In the genomic region with DNA sequence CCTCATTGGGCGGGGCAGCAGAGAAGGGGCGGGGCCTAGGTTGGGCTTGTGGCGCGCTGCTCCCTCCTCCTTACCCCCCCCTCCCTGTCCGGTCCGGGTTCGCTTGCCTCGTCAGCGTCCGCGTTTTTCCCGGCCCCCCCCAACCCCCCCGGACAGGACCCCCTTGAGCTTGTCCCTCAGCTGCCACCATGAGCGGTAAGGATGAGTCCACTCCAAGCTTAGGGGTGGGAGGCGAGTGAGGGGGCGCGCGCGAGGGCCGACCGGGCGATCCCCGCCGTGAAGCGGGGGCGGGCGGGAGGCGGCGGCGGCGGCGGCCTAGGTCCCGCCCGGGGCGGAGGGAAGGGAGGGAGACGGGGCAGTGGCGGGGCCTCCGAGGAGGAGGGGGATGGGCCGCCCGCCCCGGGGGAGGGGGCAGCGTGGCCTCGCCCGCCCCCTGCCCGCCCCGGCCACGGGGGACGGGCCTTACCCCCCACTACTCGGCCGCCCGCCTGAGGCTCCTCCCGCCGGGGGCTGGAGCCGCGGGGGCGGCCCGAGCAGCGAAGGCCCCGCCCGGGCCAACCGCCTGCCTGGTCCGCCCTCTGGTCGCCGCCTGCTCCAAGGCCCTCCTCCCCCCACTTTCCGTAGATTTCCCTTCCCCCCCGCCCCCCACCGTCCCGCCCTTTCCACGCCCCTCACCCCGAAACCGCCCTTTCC, we compare ENCODE assay signal across 8 cellular contexts. TPM values are rescaled to one million over a fixed set of nuclear protein-coding genes. Genes with fewer than 3 reads are reported as not detected.
DNase-seq lines count a peak whose midpoint lies in the region; ATAC-seq, FAIRE-seq and TF ChIP-seq lines count a peak whose summit lies in the region.

Gene SP1 (plus strand): TSS at position 73 of the 693 bp plus-strand sequence. CDS start 116 bp downstream, at position 189.

- no peak for TF ChIP-seq CTCF in uterus (IDR thresholded peaks at IDR 0.05)

- ATAC-seq in HG02870 (IDR thresholded peaks at IDR 0.05; ENCODE audit: unreplicated experiment) = peak; percentile 32
- ATAC-seq in left ventricle myocardium superior = peak; percentile 75

- H3K4me1 ChIP-seq in uterus = peaks cover 10 to 27% of the 10 kb centered on the region in 2 donors

- intact Hi-C loops in left ventricle myocardium superior (cut with micrococcal nuclease) (no loop called here), uterus (cut with DNase I; ENCODE audit: low total_unique reads) (no loop called here)

- peak; percentile 66 for FAIRE-seq in GM12891 (lab: Jason Lieb, UNC)

- TF ChIP-seq POLR2A in GM12891 (IDR thresholded peaks at IDR 0.05; ENCODE audit: low read depth, low read length) (no peak), uterus (IDR thresholded peaks at IDR 0.05) (peak in 1 of 2 donors; percentile 82)

- peak within 1 kb of the TSS; percentile 100 for H3K27ac ChIP-seq in uterus

- DNase-seq in GM12891 (ENCODE audit: insufficient read length, low spot score) (peak; percentile 72), NCI-H1694 (lab: John Stamatoyannopoulos, UW) (peak; percentile 55), T-helper 2 cell (peak; percentile 84 to 98 (median 97)), amygdala (lab: John Stamatoyannopoulos, UW) (peak in 54 of 56 donors; percentile 33 to 99 (median 77)), left ventricle myocardium superior (peak; percentile 95), pulmonary artery endothelial cell (ENCODE audit: low read depth, low spot score) (peak; percentile 78), uterus (peak; percentile 90 to 93)

- H3K4me3 ChIP-seq in uterus = peak within 1 kb of the TSS; percentile 71 to 90

- no peaks in the 10 kb centered on the region for H3K36me3 ChIP-seq in uterus

- H3K27me3 ChIP-seq in uterus = no peaks in the 10 kb centered on the region

- no peaks in the 10 kb centered on the region for H3K9me3 ChIP-seq in uterus

TF ChIP-seq in GM12891, 5 proteins besides CTCF, POLR2A, EP300 and RAD21:
- TF ChIP-seq POU2F2 (IDR thresholded peaks at IDR 0.05; ENCODE audit: low read depth, low read length) (no peak), TAF1 (IDR thresholded peaks at IDR 0.05; ENCODE audit: low read depth, low read length) (no peak), POLR2AphosphoS5 (IDR thresholded peaks at IDR 0.05; ENCODE audit: low read depth, low read length) (no peak), PAX5 (IDR thresholded peaks at IDR 0.05; ENCODE audit: insufficient read depth, low read length, severe bottlenecking) (no peak), SPI1 (IDR thresholded peaks at IDR 0.05; ENCODE audit: low read depth, low read length) (no peak)

RNA-seq across cellular contexts. Expression of gene SP1, which starts in this region (rescaled TPM):
- polyA plus RNA-seq in GM12891 (2012; ENCODE audit: low read depth, missing spikeins) = 12.2 TPM
- total RNA-seq in left ventricle myocardium superior = 30.1 TPM
- total RNA-seq in pulmonary artery endothelial cell = 27.4 and 44.1 TPM in 2 replicates
- 100 to 1,000 TPM in 2 of 4 donors, 10 to 100 TPM in 2; 58.8 to 127 (median 90.7) TPM for total RNA-seq in uterus

Comparison
In these comparisons a context has a peak if more than half of its experiments do, and no peak if none do; other contexts are left out.
1. Peak in every context shown above with its lines: DNase-seq, ATAC-seq, H3K4me3 ChIP-seq and H3K27ac ChIP-seq.